Comparison of ENCODE assay signal across 28 cellular contexts in the genomic region with DNA sequence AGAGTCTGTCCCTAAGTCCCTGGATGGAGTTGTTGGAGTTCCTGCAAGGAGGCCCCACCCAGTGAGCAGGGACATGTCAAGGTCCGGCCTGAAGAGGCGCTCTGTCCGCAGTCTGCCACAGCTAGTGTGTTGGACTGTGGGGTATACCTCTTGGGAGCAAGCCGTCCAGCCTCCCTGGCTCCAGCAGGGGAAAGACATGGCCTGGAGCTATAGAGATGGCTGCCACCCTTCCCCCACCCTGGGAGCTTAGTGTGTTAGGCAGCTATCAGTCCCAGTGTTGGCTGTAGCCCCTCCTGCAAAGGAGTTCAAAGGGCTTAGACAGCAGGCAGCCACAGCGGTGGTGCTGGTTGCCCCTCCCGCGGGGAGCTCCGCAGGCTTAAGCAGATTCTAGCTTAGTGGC. TPM values are rescaled to one million over a fixed set of nuclear protein-coding genes. Genes with fewer than 3 reads are reported as not detected.
"Had no signal": no experiment of that assay in that cellular context is flagged by ENCODE, and none has a peak within 500 bp of the region (broad histone marks: within the 10 kb centered on the region; RNA-seq: fewer than 3 reads in every experiment).

No MANE protein-coding gene starts in this region.

- H3K36me3 ChIP-seq: thyroid gland had no signal

- H3K4me3 Mint-ChIP-seq: activated B cell treated with CpG ODN at 0.5 μM for 24 hours; activated CD4-positive, alpha-beta T cell treated with anti-CD3 and anti-CD28 coated beads for 36 hours; activated T-cell treated with anti-CD3 and anti-CD28 coated beads, Interleukin-2, amount 50 U/mL, for 24 hours; activated T-helper 17 cell treated with anti-CD3 and anti-CD28 coated beads, Interleukin-2, amount 50 U/mL, for 72 hours; brain; dendritic cell treated with granulocyte-macrophage colony-stimulating factor and Interleukin-4, amounts not matched to agents 40 ng/mL and 50 ng/mL, for 4 days; memory B cell; nephron; stimulated activated naive CD8-positive, alpha-beta T cell treated with anti-CD3 and anti-CD28 coated beads, Interleukin-15, Interleukin-2, amounts not matched to agents 100 ng/mL and 50 ng/mL, for 24 hours; T-helper 1 cell treated with Interleukin-12 subunit alpha and Interleukin-12 subunit beta and Interleukin-4 antibody, amounts not matched to agents 30 μg/mL and 1 μg/mL, for 36 hours had no signal

- H3K4me1 Mint-ChIP-seq: activated B cell treated with CpG ODN at 0.5 μM for 24 hours; activated CD4-positive, alpha-beta T cell treated with anti-CD3 and anti-CD28 coated beads for 36 hours; activated T-helper 17 cell treated with anti-CD3 and anti-CD28 coated beads, Interleukin-2, amount 50 U/mL, for 72 hours; brain; memory B cell; nephron had no signal

- DNase-seq: activated B cell treated with CpG ODN at 0.5 μM for 24 hours; activated CD4-positive, alpha-beta T cell treated with anti-CD3 and anti-CD28 coated beads for 36 hours; activated CD4-positive, alpha-beta T cell treated with anti-CD3 and anti-CD28 coated beads, Interleukin-2, amount 50 U/mL, for 4 hours; activated CD8-positive, alpha-beta memory T cell treated with anti-CD3 and anti-CD28 coated beads for 24 hours; activated CD8-positive, alpha-beta memory T cell treated with anti-CD3 and anti-CD28 coated beads, Interleukin-2, amount 50 U/mL, for 4 hours; activated T-cell treated with anti-CD3 and anti-CD28 coated beads, Interleukin-2, amount 50 U/mL, for 24 hours; effector CD8-positive, alpha-beta T cell; foreskin melanocyte; head of caudate nucleus; hypothalamus; nucleus accumbens; stimulated activated CD4-positive, alpha-beta T cell treated with anti-CD3 and anti-CD28 coated beads, Interleukin-1b, Interleukin-23, amount 100 ng/mL, for 48 hours; substantia nigra; T1000; thyroid gland had no signal

- H3K27me3 Mint-ChIP-seq: activated B cell treated with CpG ODN at 0.5 μM for 24 hours; activated CD4-positive, alpha-beta T cell treated with anti-CD3 and anti-CD28 coated beads for 36 hours; activated T-cell treated with anti-CD3 and anti-CD28 coated beads, Interleukin-2, amount 50 U/mL, for 24 hours; activated T-helper 17 cell treated with anti-CD3 and anti-CD28 coated beads, Interleukin-2, amount 50 U/mL, for 72 hours; dendritic cell treated with granulocyte-macrophage colony-stimulating factor and Interleukin-4, amounts not matched to agents 40 ng/mL and 50 ng/mL, for 4 days; memory B cell; stimulated activated naive CD8-positive, alpha-beta T cell treated with anti-CD3 and anti-CD28 coated beads, Interleukin-15, Interleukin-2, amounts not matched to agents 100 ng/mL and 50 ng/mL, for 24 hours had no signal

- H3K79me2 ChIP-seq: parathyroid adenoma had no signal

- H3K27me3 ChIP-seq: thyroid gland had no signal

- H3K36me3 Mint-ChIP-seq: brain had no signal

- H3K27ac Mint-ChIP-seq: activated B cell treated with CpG ODN at 0.5 μM for 24 hours; activated CD4-positive, alpha-beta T cell treated with anti-CD3 and anti-CD28 coated beads for 36 hours; activated T-cell treated with anti-CD3 and anti-CD28 coated beads, Interleukin-2, amount 50 U/mL, for 24 hours; activated T-helper 17 cell treated with anti-CD3 and anti-CD28 coated beads, Interleukin-2, amount 50 U/mL, for 72 hours; brain; dendritic cell treated with granulocyte-macrophage colony-stimulating factor and Interleukin-4, amounts not matched to agents 40 ng/mL and 50 ng/mL, for 4 days; memory B cell; nephron; stimulated activated naive CD8-positive, alpha-beta T cell treated with anti-CD3 and anti-CD28 coated beads, Interleukin-15, Interleukin-2, amounts not matched to agents 100 ng/mL and 50 ng/mL, for 24 hours; T-helper 1 cell treated with Interleukin-12 subunit alpha and Interleukin-12 subunit beta and Interleukin-4 antibody, amounts not matched to agents 30 μg/mL and 1 μg/mL, for 36 hours had no signal

- H3K9me3 ChIP-seq: thyroid gland had no signal

- H2AFZ ChIP-seq: parathyroid adenoma had no signal

- H3K27ac ChIP-seq: parathyroid adenoma, skin epidermis, thyroid gland had no signal

- ATAC-seq: activated CD4-positive, alpha-beta T cell treated with anti-CD3 and anti-CD28 coated beads for 36 hours; activated naive CD4-positive, alpha-beta T cell treated with anti-CD3 and anti-CD28 coated beads, Interleukin-2, amount 50 U/mL, for 72 hours; activated T-helper 17 cell treated with anti-CD3 and anti-CD28 coated beads, Interleukin-2, amount 50 U/mL, for 72 hours; esophagus mucosa; right cardiac atrium had no signal

- H3K4me3 ChIP-seq: skin epidermis, thyroid gland had no signal

- H3K4me1 ChIP-seq: parathyroid adenoma, thyroid gland had no signal

- H3K9ac ChIP-seq: parathyroid adenoma had no signal

RNA-seq across cellular contexts. Expression of a gene that starts 20.3 kb away (rescaled TPM):
- polyA plus RNA-seq: aorta had no signal
